8 cellular contexts compared by ENCODE assay signal in the genomic region with DNA sequence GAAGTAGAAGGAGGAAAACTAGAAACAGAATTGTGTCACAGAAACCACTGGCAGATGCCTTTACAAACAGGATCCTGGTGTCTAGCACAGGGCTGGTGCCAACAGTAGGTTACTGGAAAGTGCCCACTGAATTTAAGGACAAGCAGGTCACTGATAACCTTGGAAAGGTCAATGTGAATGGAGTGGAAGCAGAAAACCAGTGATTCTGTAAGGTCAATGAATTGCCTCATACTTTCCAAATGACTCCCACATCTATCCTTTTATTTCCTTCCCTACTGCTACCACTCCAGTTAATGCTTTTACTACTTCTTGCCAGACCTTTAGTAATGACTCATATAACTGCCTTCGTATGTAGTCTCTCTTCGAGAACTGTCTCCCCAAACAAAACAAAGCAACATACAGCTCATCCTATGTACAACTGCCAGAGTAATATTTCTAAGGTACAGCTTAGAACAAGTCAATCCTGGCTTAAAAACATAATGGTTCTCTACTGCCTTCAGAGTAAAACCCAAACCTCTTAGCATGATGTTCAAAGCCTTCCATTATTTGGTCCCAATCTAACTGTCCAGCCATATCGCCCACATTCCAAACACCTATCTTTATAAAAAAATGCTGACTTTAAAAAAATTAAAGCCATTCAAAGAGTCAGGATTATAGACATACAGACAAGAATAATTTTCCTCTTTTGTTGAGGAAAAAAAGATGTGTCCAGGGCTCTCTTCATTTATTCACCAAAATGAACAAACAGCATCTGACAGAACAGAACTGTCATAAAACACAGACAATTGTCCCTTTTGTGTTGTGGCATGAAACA. TPM values are rescaled to one million over a fixed set of nuclear protein-coding genes. Genes with fewer than 3 reads are reported as not detected.
DNase-seq lines count a peak whose midpoint lies in the region; FAIRE-seq and TF ChIP-seq lines count a peak whose summit lies in the region.
"Had no signal": no experiment of that assay in that cellular context is flagged by ENCODE, and none has a peak within 500 bp of the region (broad histone marks: within the 10 kb centered on the region; RNA-seq: fewer than 3 reads in every experiment).

No MANE protein-coding gene starts in this region.

- FAIRE-seq in GM18507 (lab: Jason Lieb, UNC), result peak; percentile 12

- H3K79me2 ChIP-seq in smooth muscle cell (ENCODE audit: low read depth), result peaks cover 94% of the 10 kb centered on the region

- H3K4me1 Mint-ChIP-seq in glutamatergic neuron (ENCODE audit: low read depth, unreplicated experiment), result no peaks in the 10 kb centered on the region
- H3K4me1 Mint-ChIP-seq in CD4-positive, alpha-beta memory T cell, result peaks cover 46 to 52% (median 51%) of the 10 kb centered on the region in 4 donors

- H3K4me1 ChIP-seq in smooth muscle cell (ENCODE audit: low read depth), result peaks cover 5% of the 10 kb centered on the region
- H3K4me1 ChIP-seq in CD4-positive, alpha-beta memory T cell (ENCODE audit: insufficient read depth, low read length), result peaks cover 100% of the 10 kb centered on the region

- no peaks in the 10 kb centered on the region for H3K9me3 Mint-ChIP-seq in glutamatergic neuron (ENCODE audit: unreplicated experiment)
- H3K9me3 Mint-ChIP-seq in CD4-positive, alpha-beta memory T cell, result no peaks in the 10 kb centered on the region
- H3K9me3 Mint-ChIP-seq: T-cell had no signal

- no peaks in the 10 kb centered on the region for H3K36me3 Mint-ChIP-seq in glutamatergic neuron (ENCODE audit: unreplicated experiment)
- peaks cover 0 to 7% of the 10 kb centered on the region in 2 donors for H3K36me3 Mint-ChIP-seq in CD4-positive, alpha-beta memory T cell

- no peak overlapping the region for H3K4me3 Mint-ChIP-seq in glutamatergic neuron (ENCODE audit: unreplicated experiment)
- no peak overlapping the region for H3K4me3 Mint-ChIP-seq in CD4-positive, alpha-beta memory T cell
- H3K4me3 Mint-ChIP-seq: T-cell had no signal

- no peaks in the 10 kb centered on the region for H3K27me3 ChIP-seq in smooth muscle cell (ENCODE audit: low read depth)
- no peaks in the 10 kb centered on the region for H3K27me3 ChIP-seq in CD4-positive, alpha-beta memory T cell (ENCODE audit: insufficient read depth, low read length)

- no peak for TF ChIP-seq CTCF in choroid plexus epithelial cell (conservative IDR thresholded peaks at IDR 0.05; ENCODE audit: low read depth, low read length)
- no peak for TF ChIP-seq CTCF in smooth muscle cell (IDR thresholded peaks at IDR 0.05; ENCODE audit: borderline replicate concordance, insufficient read depth, poor library complexity, severe bottlenecking)
- TF ChIP-seq CTCF in glutamatergic neuron (IDR thresholded peaks at IDR 0.05; ENCODE audit: partially characterized antibody, unreplicated experiment), result no peak

- intact Hi-C loops in CD4-positive, alpha-beta memory T cell (cut with micrococcal nuclease), result no loop called here

- no peaks in the 10 kb centered on the region for H3K27me3 Mint-ChIP-seq in glutamatergic neuron (ENCODE audit: unreplicated experiment)
- H3K27me3 Mint-ChIP-seq in CD4-positive, alpha-beta memory T cell, result no peaks in the 10 kb centered on the region
- H3K27me3 Mint-ChIP-seq: T-cell had no signal

- CTCF ChIA-PET in CD4-positive, alpha-beta memory T cell (lab: Charles Lee; ENCODE audit: partially characterized antibody), result interaction anchor here (0.8 to 1.1 kb wide), 2 partner anchors 53 to 96 kb away, joined by 3 read pairs; no protein-coding TSS in a partner anchor

- H3K27ac ChIP-seq in smooth muscle cell (ENCODE audit: low read depth), result peak overlapping the region; percentile 87
- H3K27ac ChIP-seq in CD4-positive, alpha-beta memory T cell (ENCODE audit: low read depth, low read length), result no peak overlapping the region

- no peak overlapping the region for H3K27ac Mint-ChIP-seq in glutamatergic neuron (ENCODE audit: unreplicated experiment)
- H3K27ac Mint-ChIP-seq in CD4-positive, alpha-beta memory T cell, result no peak overlapping the region

- H2AFZ ChIP-seq in smooth muscle cell (ENCODE audit: low read depth), result no peak overlapping the region

- no peaks in the 10 kb centered on the region for H3K9me3 ChIP-seq in smooth muscle cell (replicated peaks; ENCODE audit: low read depth)
- H3K9me3 ChIP-seq in CD4-positive, alpha-beta memory T cell (ENCODE audit: control insufficient read depth in 1 of 2, low read length in 2 of 2), result no peaks in the 10 kb centered on the region

- no peaks in the 10 kb centered on the region for H3K36me3 ChIP-seq in smooth muscle cell (ENCODE audit: low read depth)
- H3K36me3 ChIP-seq in CD4-positive, alpha-beta memory T cell (ENCODE audit: insufficient read depth, low read length), result no peaks in the 10 kb centered on the region

- H3K9ac ChIP-seq in smooth muscle cell (ENCODE audit: low read depth), result peak overlapping the region; percentile 57

- H3K4me3 ChIP-seq in choroid plexus epithelial cell (ENCODE audit: low read depth, low read length), result no peak overlapping the region
- no peak overlapping the region for H3K4me3 ChIP-seq in smooth muscle cell
- H3K4me3 ChIP-seq in CD4-positive, alpha-beta memory T cell (ENCODE audit: low read length in 2 of 2), result no peak overlapping the region

- H3K4me2 ChIP-seq in smooth muscle cell, result peak overlapping the region; percentile 32

- DNase-seq in GM18507 (ENCODE audit: extremely low spot score, insufficient read length, low read depth) (no peak), HT1080 (ENCODE audit: low read depth) (peak; percentile 86), choroid plexus epithelial cell (ENCODE audit: low read depth) (peak; percentile 83), smooth muscle cell (lab: John Stamatoyannopoulos, UW; ENCODE audit: unreplicated experiment) (no peak), glutamatergic neuron (no peak), SKM-1 treated with dmso at 0.1 percent for 144 hours (lab: John Stamatoyannopoulos, UW; ENCODE audit: unreplicated experiment) (no peak)
- no peak for DNase-seq in CD4-positive, alpha-beta memory T cell
- DNase-seq: T-cell had no signal

- peaks cover 93% of the 10 kb centered on the region for H4K20me1 ChIP-seq in smooth muscle cell (ENCODE audit: low read depth)

- H3F3A ChIP-seq in smooth muscle cell (ENCODE audit: low read depth), result peaks cover 24% of the 10 kb centered on the region

- POLR2A ChIA-PET in CD4-positive, alpha-beta memory T cell (lab: Charles Lee; ENCODE audit: partially characterized antibody), result interaction anchor here (1.3 to 3.7 kb wide), 3 partner anchors 10 to 84 kb away, joined by 3 to 25 read pairs (median 6); a partner anchor contains a TSS

- 31% methylated on average over 3 of the region's 3 CpGs for WGBS in smooth muscle cell (ENCODE audit: low lambda C conversion rate)

RNA-seq across cellular contexts. Expression of a gene that starts 52.5 kb away (rescaled TPM):
- total RNA-seq in HT1080 (2014; rRNA removed; shearing (Covaris generic)), result 39.2 and 40.3 TPM in 2 replicates
- polyA plus RNA-seq in HT1080 (2015; cell fraction: cytosol; rRNA removed), result 40.8 and 55.0 TPM in 2 replicates
- 51.9 and 56.7 TPM in 2 replicates for polyA plus RNA-seq in HT1080 (2015; cell fraction: nucleus; rRNA removed)
- 101 and 103 TPM in 2 replicates for total RNA-seq in smooth muscle cell
- 48.1 and 76.5 TPM in 2 replicates for polyA plus RNA-seq in smooth muscle cell
- 2.3 TPM for total RNA-seq in glutamatergic neuron (ENCODE audit: unreplicated experiment)
- 100 to 1,000 TPM; 161 to 164 TPM for total RNA-seq in CD4-positive, alpha-beta memory T cell
- polyA plus RNA-seq in CD4-positive, alpha-beta memory T cell, result 100 to 1,000 TPM in 1 of 2 donors, 10 to 100 TPM in 1; 92.0 to 125 TPM

Comparison
In these comparisons a context has a peak if more than half of its experiments do, and no peak if none do; other contexts are left out.
1. DNase-seq: peak in HT1080 (single experiment) and choroid plexus epithelial cell (single experiment); none in GM18507 (single experiment), smooth muscle cell (single experiment), glutamatergic neuron (single experiment), SKM-1 treated with dmso at 0.1 percent for 144 hours (single experiment) and CD4-positive, alpha-beta memory T cell (0 of 5).
2. RNA of a gene that starts 52.5 kb away (total RNA-seq): 161 to 164 TPM in CD4-positive, alpha-beta memory T cell, 101 to 103 TPM in smooth muscle cell and 39.2 to 40.3 TPM in HT1080; 2.3 TPM in glutamatergic neuron (single experiment); every median in the first group is over 10 times any median in the second.